In genomic region chr22:40190501-40190900, GRCh38 we compare ENCODE assay signal across 1 cellular context.
TF ChIP-seq lines count a peak whose summit lies in the region.

No MANE protein-coding gene starts in this region.

TF ChIP-seq in K562, 482 proteins besides CTCF, POLR2A, EP300 and RAD21 (continued from another document and continues in another):
- peak; percentile 64; the same call in 1 of the 2 replicates for TF ChIP-seq CHAMP1 (IDR thresholded peaks at IDR 0.05)
- TF ChIP-seq BCL6 (CRISPR knock-in tag; IDR thresholded peaks at IDR 0.05), result no peak
- TF ChIP-seq E2F5 (CRISPR knock-in tag; IDR thresholded peaks at IDR 0.05), result no peak
- TF ChIP-seq ZFP30 (CRISPR knock-in tag; IDR thresholded peaks at IDR 0.05; ENCODE audit: borderline replicate concordance), result no peak
- no peak for TF ChIP-seq NUFIP1 (IDR thresholded peaks at IDR 0.05; ENCODE audit: partially characterized antibody)
- peak; percentile 99 for TF ChIP-seq TCF3 (CRISPR knock-in tag; IDR thresholded peaks at IDR 0.05)
- no peak for TF ChIP-seq HDGF (IDR thresholded peaks at IDR 0.05)
- TF ChIP-seq CEBPZ (IDR thresholded peaks at IDR 0.05; ENCODE audit: borderline replicate concordance, low read depth, low read length), result no peak
- TF ChIP-seq MTA1 (IDR thresholded peaks at IDR 0.05; ENCODE audit: borderline replicate concordance), result 0 out of 2 replicates have a peak, but pooled peaks have one; percentile 44
- TF ChIP-seq HBP1 (CRISPR knock-in tag; IDR thresholded peaks at IDR 0.05), result no peak; the same call in 1 of the 2 replicates
- TF ChIP-seq KDM5B (IDR thresholded peaks at IDR 0.05; ENCODE audit: insufficient replicate concordance, low read depth, low read length), result no peak
- TF ChIP-seq ZNF699 (CRISPR knock-in tag; IDR thresholded peaks at IDR 0.05; ENCODE audit: insufficient replicate concordance), result no peak
- peak in 1 of 2 experiments; percentile 89; a peak in 2 of 4 replicates for TF ChIP-seq HDAC1 (IDR thresholded peaks at IDR 0.05)
- no peak for TF ChIP-seq HCFC1 (IDR thresholded peaks at IDR 0.05; ENCODE audit: low read depth, low read length)
- TF ChIP-seq THRB (CRISPR knock-in tag; conservative IDR thresholded peaks at IDR 0.05), result no peak
- TF ChIP-seq CEBPB (tag; IDR thresholded peaks at IDR 0.05), result no peak
- TF ChIP-seq TFAP4 (CRISPR knock-in tag; IDR thresholded peaks at IDR 0.05; ENCODE audit: borderline replicate concordance), result peak; percentile 100
- peak; percentile 92 for TF ChIP-seq SMARCC2 (IDR thresholded peaks at IDR 0.05; ENCODE audit: low read depth)
- TF ChIP-seq TEAD4 (IDR thresholded peaks at IDR 0.05; ENCODE audit: low read length), result peak; percentile 98
- no peak for TF ChIP-seq TEAD4 (CRISPR knock-in tag; IDR thresholded peaks at IDR 0.05; ENCODE audit: borderline replicate concordance)
- peak; percentile 52 for TF ChIP-seq TAF1 (IDR thresholded peaks at IDR 0.05; ENCODE audit: control insufficient read depth, extremely low read depth, insufficient read depth, low read length, severe bottlenecking)
- TF ChIP-seq SMARCB1 (IDR thresholded peaks at IDR 0.05; ENCODE audit: insufficient read length, low read depth), result no peak
- TF ChIP-seq FOXP4 (CRISPR knock-in tag; IDR thresholded peaks at IDR 0.05; ENCODE audit: borderline replicate concordance), result no peak
- TF ChIP-seq SRF (CRISPR knock-in tag; IDR thresholded peaks at IDR 0.05), result no peak
- peak; percentile 84 for TF ChIP-seq MECOM (CRISPR knock-in tag; IDR thresholded peaks at IDR 0.05)
- no peak for TF ChIP-seq CBX1 (IDR thresholded peaks at IDR 0.05; ENCODE audit: low read depth)
- TF ChIP-seq E2F3 (CRISPR knock-in tag; IDR thresholded peaks at IDR 0.05), result no peak
- TF ChIP-seq TBL1XR1 (IDR thresholded peaks at IDR 0.05; ENCODE audit: low read length in 2 of 2), result peak; percentile 85 to 88; a peak in 3 of 4 replicates
- TF ChIP-seq NFXL1 (CRISPR knock-in tag; IDR thresholded peaks at IDR 0.05), result no peak
- peak; percentile 90 for TF ChIP-seq NEUROD1 (IDR thresholded peaks at IDR 0.05; ENCODE audit: borderline replicate concordance, low read depth, low read length, partially characterized antibody)
- peak; percentile 45 for TF ChIP-seq ZNF592 (IDR thresholded peaks at IDR 0.05)
- TF ChIP-seq MBD1 (CRISPR knock-in tag; IDR thresholded peaks at IDR 0.05), result no peak
- TF ChIP-seq KLF16 (IDR thresholded peaks at IDR 0.05), result peak; percentile 97
- TF ChIP-seq ZBTB34 (CRISPR knock-in tag; IDR thresholded peaks at IDR 0.05), result no peak
- peak; percentile 96 for TF ChIP-seq DPF2 (IDR thresholded peaks at IDR 0.05)
- peak; percentile 78; the same call in 1 of the 2 replicates for TF ChIP-seq ZNF395 (CRISPR knock-in tag; IDR thresholded peaks at IDR 0.05)
- peak in 1 of 2 experiments; percentile 84; a peak in 1 of 3 replicates for TF ChIP-seq CBX3 (IDR thresholded peaks at IDR 0.05; ENCODE audit: borderline replicate concordance in 1 of 2, low read length in 2 of 2)
- TF ChIP-seq TCFL5 (CRISPR knock-in tag; conservative IDR thresholded peaks at IDR 0.05), result no peak
